36 cellular contexts compared by ENCODE assay signal in the genomic region with DNA sequence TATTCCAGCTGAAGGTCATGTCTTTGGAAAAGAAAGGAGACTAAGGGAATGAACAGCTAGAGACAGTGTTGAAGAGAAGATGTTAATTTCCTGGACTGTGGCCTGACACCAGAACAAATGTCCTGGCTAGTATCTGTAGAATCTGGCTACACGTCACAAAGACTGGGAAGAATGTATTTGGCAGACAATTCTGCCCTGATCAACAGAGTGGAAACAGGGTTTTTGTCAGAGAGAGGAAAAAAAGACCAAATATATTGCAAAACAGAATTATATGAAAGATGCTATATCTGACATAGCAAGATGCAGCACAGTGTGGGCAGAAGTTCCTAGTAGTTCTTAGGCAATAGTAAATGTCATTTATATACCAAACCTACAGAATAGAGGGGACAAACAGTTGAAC. TPM values are rescaled to one million over a fixed set of nuclear protein-coding genes. Genes with fewer than 3 reads are reported as not detected.
"Had no signal": no experiment of that assay in that cellular context is flagged by ENCODE, and none has a peak within 500 bp of the region (broad histone marks: within the 10 kb centered on the region; RNA-seq: fewer than 3 reads in every experiment).

No MANE protein-coding gene starts in this region.

- H3K36me3 Mint-ChIP-seq: activated naive CD4-positive, alpha-beta T cell treated with anti-CD3 and anti-CD28 coated beads, Interleukin-2, amount 50 U/mL, for 24 hours; activated naive CD8-positive, alpha-beta T cell treated with anti-CD3 and anti-CD28 coated beads, Interleukin-2, amount 10 ng/mL, durations not matched to agents 7 days and 5 days had no signal

- H3K27me3 ChIP-seq: ascending aorta, cardiac muscle cell, MG63, Peyer's patch, SJSA1 had no signal

- H3K36me3 ChIP-seq: ascending aorta, cardiac muscle cell, MG63, Peyer's patch, SJSA1 had no signal

- DNase-seq: activated CD4-positive, alpha-beta T cell treated with anti-CD3 and anti-CD28 coated beads, Interleukin-2, amount 10 ng/mL, durations not matched to agents 24 days and 14 days; activated CD4-positive, alpha-beta T cell treated with anti-CD3 and anti-CD28 coated beads, Interleukin-2, amount 50 U/mL, for 4 hours; activated CD8-positive, alpha-beta T cell treated with anti-CD3 and anti-CD28 coated beads for 36 hours; activated gamma-delta T cell; activated naive CD4-positive, alpha-beta T cell treated with Interleukin-2 at 50 U/mL for 16 hours; activated naive CD8-positive, alpha-beta T cell treated with anti-CD3 and anti-CD28 coated beads, Interleukin-2, amount 10 ng/mL, durations not matched to agents 7 days and 5 days; activated T-cell treated with anti-CD3 and anti-CD28 coated beads, Interleukin-2, amount 50 U/mL, for 1 hour; activated T-cell treated with anti-CD3 and anti-CD28 coated beads, Interleukin-2, amount 50 U/mL, for 72 hours; amygdala; Kasumi-1; KG1; MG63; NCI-H1048; NCI-H1105 treated with DMSO at 0.1 percent for 48 hours; NCI-H1436; NCI-H1694; NCI-H1930; NCI-H2081 treated with DMSO at 0.1 percent for 48 hours; NCI-H226; NCI-H446 treated with DMSO at 0.1 percent for 48 hours; NCI-H524; PC-3; Peyer's patch; RPMI8226; SHP77 treated with DMSO at 0.1 percent for 48 hours; SW 1271 had no signal

- ATAC-seq: activated CD8-positive, alpha-beta T cell treated with anti-CD3 and anti-CD28 coated beads for 36 hours; activated T-cell treated with anti-CD3 and anti-CD28 coated beads, Interleukin-2, amount 50 U/mL, for 72 hours; activated T-helper 17 cell treated with anti-CD3 and anti-CD28 coated beads, Interleukin-2, amount 50 U/mL, for 72 hours; PC-3 had no signal

- H3K4me3 Mint-ChIP-seq: activated CD4-positive, alpha-beta T cell treated with anti-CD3 and anti-CD28 coated beads, Interleukin-2, amount 10 ng/mL, durations not matched to agents 24 days and 14 days; activated CD8-positive, alpha-beta T cell treated with anti-CD3 and anti-CD28 coated beads for 36 hours; activated naive CD4-positive, alpha-beta T cell treated with anti-CD3 and anti-CD28 coated beads, Interleukin-2, amount 50 U/mL, for 24 hours; activated naive CD8-positive, alpha-beta T cell treated with anti-CD3 and anti-CD28 coated beads, Interleukin-2, amount 10 ng/mL, durations not matched to agents 7 days and 5 days; activated T-cell treated with anti-CD3 and anti-CD28 coated beads, Interleukin-2, amount 50 U/mL, for 72 hours; activated T-helper 17 cell treated with anti-CD3 and anti-CD28 coated beads, Interleukin-2, amount 50 U/mL, for 72 hours; central memory CD8-positive, alpha-beta T cell; T-helper 2 cell treated with Interferon-gamma antibody and Interleukin-4, amounts not matched to agents 5 μg/mL and 100 μg/mL, for 36 hours had no signal

- H3K27me3 Mint-ChIP-seq: activated CD8-positive, alpha-beta T cell treated with anti-CD3 and anti-CD28 coated beads for 36 hours had no signal

- H3K4me3 ChIP-seq: ascending aorta, cardiac muscle cell, MG63, Peyer's patch, SJSA1 had no signal

- H3K9me3 Mint-ChIP-seq: activated CD4-positive, alpha-beta T cell treated with anti-CD3 and anti-CD28 coated beads, Interleukin-2, amount 10 ng/mL, durations not matched to agents 24 days and 14 days; activated CD8-positive, alpha-beta T cell treated with anti-CD3 and anti-CD28 coated beads for 36 hours; activated naive CD4-positive, alpha-beta T cell treated with anti-CD3 and anti-CD28 coated beads, Interleukin-2, amount 50 U/mL, for 24 hours; activated naive CD8-positive, alpha-beta T cell treated with anti-CD3 and anti-CD28 coated beads, Interleukin-2, amount 10 ng/mL, durations not matched to agents 7 days and 5 days; activated T-cell treated with anti-CD3 and anti-CD28 coated beads, Interleukin-2, amount 50 U/mL, for 72 hours; activated T-helper 17 cell treated with anti-CD3 and anti-CD28 coated beads, Interleukin-2, amount 50 U/mL, for 72 hours; central memory CD8-positive, alpha-beta T cell; T-helper 2 cell treated with Interferon-gamma antibody and Interleukin-4, amounts not matched to agents 5 μg/mL and 100 μg/mL, for 36 hours had no signal

- H3K4me1 Mint-ChIP-seq: activated CD4-positive, alpha-beta T cell treated with anti-CD3 and anti-CD28 coated beads, Interleukin-2, amount 10 ng/mL, durations not matched to agents 24 days and 14 days; activated naive CD4-positive, alpha-beta T cell treated with anti-CD3 and anti-CD28 coated beads, Interleukin-2, amount 50 U/mL, for 24 hours; activated naive CD8-positive, alpha-beta T cell treated with anti-CD3 and anti-CD28 coated beads, Interleukin-2, amount 10 ng/mL, durations not matched to agents 7 days and 5 days; activated T-helper 17 cell treated with anti-CD3 and anti-CD28 coated beads, Interleukin-2, amount 50 U/mL, for 72 hours; central memory CD8-positive, alpha-beta T cell had no signal

- H3K27ac Mint-ChIP-seq: activated CD4-positive, alpha-beta T cell treated with anti-CD3 and anti-CD28 coated beads, Interleukin-2, amount 10 ng/mL, durations not matched to agents 24 days and 14 days; activated CD8-positive, alpha-beta T cell treated with anti-CD3 and anti-CD28 coated beads for 36 hours; activated naive CD4-positive, alpha-beta T cell treated with anti-CD3 and anti-CD28 coated beads, Interleukin-2, amount 50 U/mL, for 24 hours; activated naive CD8-positive, alpha-beta T cell treated with anti-CD3 and anti-CD28 coated beads, Interleukin-2, amount 10 ng/mL, durations not matched to agents 7 days and 5 days; activated T-helper 17 cell treated with anti-CD3 and anti-CD28 coated beads, Interleukin-2, amount 50 U/mL, for 72 hours; T-helper 2 cell treated with Interferon-gamma antibody and Interleukin-4, amounts not matched to agents 5 μg/mL and 100 μg/mL, for 36 hours had no signal

- H3K9me3 ChIP-seq: ascending aorta, MG63, Peyer's patch, SJSA1 had no signal

- H3K27ac ChIP-seq: ascending aorta, cardiac muscle cell, Peyer's patch, SJSA1 had no signal

- FAIRE-seq: TTC549 had no signal

- H3K4me1 ChIP-seq: ascending aorta, Peyer's patch, SJSA1 had no signal

RNA-seq across cellular contexts. Expression of a gene that starts 17.0 kb away (rescaled TPM):
- total RNA-seq: activated CD4-positive, alpha-beta T cell treated with anti-CD3 and anti-CD28 coated beads, Interleukin-2, amount 10 ng/mL, durations not matched to agents 24 days and 14 days; activated CD8-positive, alpha-beta memory T cell treated with anti-CD3 and anti-CD28 coated beads for 36 hours; activated CD8-positive, alpha-beta T cell treated with anti-CD3 and anti-CD28 coated beads for 36 hours; activated naive CD8-positive, alpha-beta T cell treated with anti-CD3 and anti-CD28 coated beads, Interleukin-2, amount 10 ng/mL, durations not matched to agents 7 days and 5 days; activated T-cell treated with anti-CD3 and anti-CD28 coated beads, Interleukin-2, amount 50 U/mL, for 72 hours; ascending aorta; PC-3; T-helper 1 cell treated with Interleukin-12 subunit alpha and Interleukin-12 subunit beta and Interleukin-4 antibody, amounts not matched to agents 30 ng/mL and 1 ng/mL, for 36 hours had no signal
